In the genomic region with DNA sequence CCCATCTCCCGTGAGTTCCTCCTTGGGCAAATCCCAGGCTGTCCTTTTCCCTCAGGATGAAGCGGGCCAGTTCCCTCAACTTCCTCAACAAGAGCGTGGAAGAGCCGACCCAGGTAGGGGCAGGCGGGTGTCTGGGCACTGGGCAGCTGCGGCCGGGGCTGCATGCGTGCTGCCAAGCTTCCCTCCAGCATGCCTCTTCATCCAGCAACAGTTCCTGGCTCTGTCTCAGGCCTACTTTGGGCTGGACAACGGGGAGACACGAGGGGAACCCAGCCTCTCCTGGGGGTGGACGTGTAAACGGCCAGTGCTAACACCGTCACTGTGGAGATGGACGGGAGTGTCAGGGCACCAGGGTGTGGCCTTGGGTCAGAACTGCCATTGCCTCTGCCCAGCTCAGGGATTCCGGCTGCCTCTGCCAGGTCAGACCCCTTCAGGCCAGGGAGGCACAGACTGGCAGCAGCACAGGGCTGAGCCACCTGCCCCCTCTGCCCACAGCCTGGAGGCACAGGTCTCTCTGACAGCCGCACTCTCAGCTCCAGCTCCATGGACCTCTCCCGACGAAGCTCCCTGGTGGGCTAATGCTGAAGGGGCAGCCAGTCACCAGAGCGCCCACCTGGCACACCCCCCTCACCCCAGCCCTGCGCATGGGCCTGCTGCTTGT, we compare ENCODE assay signal across 1 cellular context.
TF ChIP-seq lines count a peak whose summit lies in the region.

No MANE protein-coding gene starts in this region.

TF ChIP-seq in H1, 55 proteins besides CTCF, POLR2A, EP300 and RAD21:
- TF ChIP-seq, protein P1, sequence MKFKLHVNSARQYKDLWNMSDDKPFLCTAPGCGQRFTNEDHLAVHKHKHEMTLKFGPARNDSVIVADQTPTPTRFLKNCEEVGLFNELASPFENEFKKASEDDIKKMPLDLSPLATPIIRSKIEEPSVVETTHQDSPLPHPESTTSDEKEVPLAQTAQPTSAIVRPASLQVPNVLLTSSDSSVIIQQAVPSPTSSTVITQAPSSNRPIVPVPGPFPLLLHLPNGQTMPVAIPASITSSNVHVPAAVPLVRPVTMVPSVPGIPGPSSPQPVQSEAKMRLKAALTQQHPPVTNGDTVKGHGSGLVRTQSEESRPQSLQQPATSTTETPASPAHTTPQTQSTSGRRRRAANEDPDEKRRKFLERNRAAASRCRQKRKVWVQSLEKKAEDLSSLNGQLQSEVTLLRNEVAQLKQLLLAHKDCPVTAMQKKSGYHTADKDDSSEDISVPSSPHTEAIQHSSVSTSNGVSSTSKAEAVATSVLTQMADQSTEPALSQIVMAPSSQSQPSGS (IDR thresholded peaks at IDR 0.05; ENCODE audit: low read length): no peak
- TF ChIP-seq POU5F1 (IDR thresholded peaks at IDR 0.05; ENCODE audit: low read depth, low read length) (no peak), KDM5A (IDR thresholded peaks at IDR 0.05; ENCODE audit: low read length) (no peak), CHD2 (IDR thresholded peaks at IDR 0.05; ENCODE audit: low read length) (no peak), TBP (IDR thresholded peaks at IDR 0.05; ENCODE audit: low read depth, low read length) (no peak), YY1 (IDR thresholded peaks at IDR 0.05; ENCODE audit: low read depth, low read length) (no peak), SIN3A (conservative IDR thresholded peaks at IDR 0.05 in 1 of 2, IDR thresholded peaks at IDR 0.05 in 1 of 2; ENCODE audit: low read depth in 1 of 2, low read length in 2 of 2) (no peak), EGR1 (IDR thresholded peaks at IDR 0.05; ENCODE audit: borderline replicate concordance, low read depth, low read length) (no peak), BACH1 (IDR thresholded peaks at IDR 0.05; ENCODE audit: low read length) (no peak), MAFK (IDR thresholded peaks at IDR 0.05; ENCODE audit: low read depth, low read length) (no peak), SRF (IDR thresholded peaks at IDR 0.05; ENCODE audit: low read depth, low read length) (no peak), SIX5 (IDR thresholded peaks at IDR 0.05; ENCODE audit: low read depth, low read length) (no peak), KDM4A (IDR thresholded peaks at IDR 0.05; ENCODE audit: low read depth, low read length, severe bottlenecking) (no peak), SP1 (IDR thresholded peaks at IDR 0.05; ENCODE audit: low read depth, low read length) (no peak), PHF8 (conservative IDR thresholded peaks at IDR 0.05; ENCODE audit: low read depth, low read length) (no peak), POLR2AphosphoS5 (IDR thresholded peaks at IDR 0.05; ENCODE audit: low read depth, low read length) (no peak), RBBP5 (IDR thresholded peaks at IDR 0.05; ENCODE audit: borderline replicate concordance, low read depth, low read length) (no peak), SAP30 (IDR thresholded peaks at IDR 0.05; ENCODE audit: insufficient read depth, insufficient replicate concordance, low read length) (no peak), BRCA1 (IDR thresholded peaks at IDR 0.05; ENCODE audit: low read depth, low read length) (no peak), JUND (IDR thresholded peaks at IDR 0.05; ENCODE audit: low read length) (no peak)
